In genomic region chr6:129661478-129662405, GRCh38 we compare ENCODE assay signal across 9 cellular contexts. TPM values are rescaled to one million over a fixed set of nuclear protein-coding genes. Genes with fewer than 3 reads are reported as not detected.
DNase-seq lines count a peak whose midpoint lies in the region; ATAC-seq, FAIRE-seq and TF ChIP-seq lines count a peak whose summit lies in the region.
"Had no signal": no experiment of that assay in that cellular context is flagged by ENCODE, and none has a peak within 500 bp of the region (broad histone marks: within the 10 kb centered on the region; RNA-seq: fewer than 3 reads in every experiment).

No MANE protein-coding gene starts in this region.

- TF ChIP-seq RAD21 in neural cell (conservative IDR thresholded peaks at IDR 0.05), result no peak

- TF ChIP-seq POLR2A in H54 (IDR thresholded peaks at IDR 0.05; ENCODE audit: low read depth, low read length), result no peak

- H3K36me3 ChIP-seq in KOPT-K1 (ENCODE audit: insufficient read depth, low read length) (no peaks in the 10 kb centered on the region), neural cell (ENCODE audit: insufficient read depth, low read length) (no peaks in the 10 kb centered on the region)

- H3K4me2 ChIP-seq in neural cell (ENCODE audit: low read length), result no peak overlapping the region

- TF ChIP-seq CTCF in neural cell (IDR thresholded peaks at IDR 0.05; ENCODE audit: poor library complexity, severe bottlenecking), result no peak

- no peak overlapping the region for H3K4me3 ChIP-seq in neural cell (ENCODE audit: low read length)

- H4K20me1 ChIP-seq in neural cell (ENCODE audit: insufficient read depth), result no peaks in the 10 kb centered on the region

- H3F3A ChIP-seq in neural cell (ENCODE audit: insufficient read depth, low read length, poor library complexity, severe bottlenecking), result no peaks in the 10 kb centered on the region

- no peak overlapping the region for H3K9ac ChIP-seq in neural cell (ENCODE audit: low read length)

- TF ChIP-seq EP300 in neural cell (conservative IDR thresholded peaks at IDR 0.05; ENCODE audit: poor library complexity, severe bottlenecking), result peak; percentile 40

- ATAC-seq in GM18870 (IDR thresholded peaks at IDR 0.05; ENCODE audit: unreplicated experiment), result peak; percentile 25
- peak; percentile 21 for ATAC-seq in GM21825 (IDR thresholded peaks at IDR 0.05; ENCODE audit: unreplicated experiment)

- no peaks in the 10 kb centered on the region for H3K79me2 ChIP-seq in neural cell (replicated peaks; ENCODE audit: insufficient read depth, low read length)

- H3K27me3 ChIP-seq in neural cell (ENCODE audit: insufficient read depth, low read depth, low read length), result no peaks in the 10 kb centered on the region

- no peak for FAIRE-seq in H54 (lab: Jason Lieb, UNC)

- H2AFZ ChIP-seq in neural cell (ENCODE audit: low read depth, low read length), result peak overlapping the region; percentile 18

- H3K9me2 ChIP-seq in neural cell (ENCODE audit: insufficient read depth, low read length), result no peaks in the 10 kb centered on the region

- DNase-seq in H54 (ENCODE audit: insufficient read length, low spot score) (no peak), NCI-H226 (no peak)
- DNase-seq in activated CD4-positive, alpha-beta T cell treated with anti-CD3 and anti-CD28 coated beads for 48 hours, result no peak
- DNase-seq in stimulated activated CD4-positive, alpha-beta T cell treated with anti-CD3 and anti-CD28 coated beads, Interleukin-4, amount 100 ng/mL, for 4 hours, result no peak
- DNase-seq: KBM-7 had no signal

- H3K27ac ChIP-seq in KOPT-K1 (ENCODE audit: low read depth, low read length, poor library complexity, severe bottlenecking), result peak overlapping the region; percentile 41
- peak overlapping the region; percentile 22 for H3K27ac ChIP-seq in neural cell (ENCODE audit: low read length)

- H3K9me3 ChIP-seq in KOPT-K1 (ENCODE audit: insufficient read depth, low read length, poor library complexity, severe bottlenecking) (no peaks in the 10 kb centered on the region), neural cell (ENCODE audit: low read length) (no peaks in the 10 kb centered on the region)

TF ChIP-seq in neural cell, 6 proteins besides CTCF, POLR2A, EP300 and RAD21:
- TF ChIP-seq REST (IDR thresholded peaks at IDR 0.05; ENCODE audit: borderline replicate concordance) (no peak), EZH2 (IDR thresholded peaks at IDR 0.05; ENCODE audit: borderline replicate concordance, insufficient read depth, low read length, poor library complexity, severe bottlenecking) (no peak), SMC3 (conservative IDR thresholded peaks at IDR 0.05; ENCODE audit: poor library complexity) (no peak), POLR2AphosphoS5 (IDR thresholded peaks at IDR 0.05) (no peak), TAF1 (IDR thresholded peaks at IDR 0.05; ENCODE audit: low read depth) (no peak), MXI1 (conservative IDR thresholded peaks at IDR 0.05; ENCODE audit: poor library complexity, severe bottlenecking) (no peak)

RNA-seq across cellular contexts. Expression of gene ARHGAP18, which starts 48.2 kb away (rescaled TPM):
- polyA plus RNA-seq in neural cell, result 0.28 and 4.7 TPM in 2 replicates
- polyA minus RNA-seq in neural cell, result 0.69 and 0.73 TPM in 2 replicates
